Comparison of ENCODE assay signal across 1 cellular context in the genomic region with DNA sequence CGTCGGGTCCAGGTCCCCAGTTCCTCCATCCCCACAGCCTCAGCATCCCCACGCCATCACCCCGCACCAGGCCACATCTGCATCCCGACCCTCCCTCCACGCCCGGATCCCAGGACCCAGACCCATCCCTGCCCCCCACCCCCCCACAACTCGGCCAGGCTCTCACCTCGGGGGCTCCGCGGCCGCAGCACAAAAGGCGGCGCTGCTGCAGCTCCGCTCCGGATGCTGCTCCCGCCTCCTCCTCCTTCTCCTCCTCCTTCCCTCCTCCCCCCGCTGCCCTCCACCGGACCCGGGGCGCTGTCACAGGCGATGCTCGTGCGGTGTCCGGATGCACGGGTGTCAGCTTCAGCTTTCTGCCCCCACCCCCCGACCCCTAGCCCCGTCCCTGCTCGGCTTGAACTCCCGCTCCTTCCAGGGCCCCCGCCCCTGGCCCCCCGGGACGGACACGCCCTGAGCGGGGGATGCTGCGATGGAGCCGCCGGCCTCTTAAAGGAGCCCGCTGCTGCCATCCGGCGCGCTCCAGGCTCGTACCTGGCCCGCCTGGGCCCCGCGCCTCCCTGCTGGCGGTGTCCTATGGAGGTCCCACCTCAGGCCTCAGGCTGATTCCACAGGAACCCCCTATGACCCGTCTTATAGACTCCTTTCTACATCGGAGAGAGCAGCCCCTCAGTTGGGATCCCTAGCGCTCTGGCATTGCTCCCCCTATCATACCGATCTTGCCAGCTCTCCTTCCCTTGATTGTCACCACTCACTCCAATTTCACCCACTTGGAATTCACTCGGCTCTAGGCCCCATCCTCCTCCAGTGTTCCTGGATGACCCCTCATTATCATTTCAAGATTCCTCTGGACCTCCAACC.
TF ChIP-seq lines count a peak whose summit lies in the region.

A gene with protein sequence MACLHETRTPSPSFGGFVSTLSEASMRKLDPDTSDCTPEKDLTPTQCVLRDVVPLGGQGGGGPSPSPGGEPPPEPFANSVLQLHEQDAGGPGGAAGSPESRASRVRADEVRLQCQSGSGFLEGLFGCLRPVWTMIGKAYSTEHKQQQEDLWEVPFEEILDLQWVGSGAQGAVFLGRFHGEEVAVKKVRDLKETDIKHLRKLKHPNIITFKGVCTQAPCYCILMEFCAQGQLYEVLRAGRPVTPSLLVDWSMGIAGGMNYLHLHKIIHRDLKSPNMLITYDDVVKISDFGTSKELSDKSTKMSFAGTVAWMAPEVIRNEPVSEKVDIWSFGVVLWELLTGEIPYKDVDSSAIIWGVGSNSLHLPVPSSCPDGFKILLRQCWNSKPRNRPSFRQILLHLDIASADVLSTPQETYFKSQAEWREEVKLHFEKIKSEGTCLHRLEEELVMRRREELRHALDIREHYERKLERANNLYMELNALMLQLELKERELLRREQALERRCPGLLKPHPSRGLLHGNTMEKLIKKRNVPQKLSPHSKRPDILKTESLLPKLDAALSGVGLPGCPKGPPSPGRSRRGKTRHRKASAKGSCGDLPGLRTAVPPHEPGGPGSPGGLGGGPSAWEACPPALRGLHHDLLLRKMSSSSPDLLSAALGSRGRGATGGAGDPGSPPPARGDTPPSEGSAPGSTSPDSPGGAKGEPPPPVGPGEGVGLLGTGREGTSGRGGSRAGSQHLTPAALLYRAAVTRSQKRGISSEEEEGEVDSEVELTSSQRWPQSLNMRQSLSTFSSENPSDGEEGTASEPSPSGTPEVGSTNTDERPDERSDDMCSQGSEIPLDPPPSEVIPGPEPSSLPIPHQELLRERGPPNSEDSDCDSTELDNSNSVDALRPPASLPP (minus strand): TSS at position 198 of the 858 bp plus-strand sequence. CDS start 12,067 bp downstream, outside the sequence.

TF ChIP-seq in SK-N-SH, 30 proteins besides CTCF, POLR2A, EP300 and RAD21 (continued from another document):
- TF ChIP-seq, protein P1, sequence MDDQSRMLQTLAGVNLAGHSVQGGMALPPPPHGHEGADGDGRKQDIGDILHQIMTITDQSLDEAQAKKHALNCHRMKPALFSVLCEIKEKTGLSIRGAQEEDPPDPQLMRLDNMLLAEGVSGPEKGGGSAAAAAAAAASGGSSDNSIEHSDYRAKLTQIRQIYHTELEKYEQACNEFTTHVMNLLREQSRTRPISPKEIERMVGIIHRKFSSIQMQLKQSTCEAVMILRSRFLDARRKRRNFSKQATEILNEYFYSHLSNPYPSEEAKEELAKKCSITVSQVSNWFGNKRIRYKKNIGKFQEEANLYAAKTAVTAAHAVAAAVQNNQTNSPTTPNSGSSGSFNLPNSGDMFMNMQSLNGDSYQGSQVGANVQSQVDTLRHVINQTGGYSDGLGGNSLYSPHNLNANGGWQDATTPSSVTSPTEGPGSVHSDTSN (IDR thresholded peaks at IDR 0.05) = peak; percentile 59
- peak; percentile 67; the same call in 1 of the 2 replicates for TF ChIP-seq SIN3A (IDR thresholded peaks at IDR 0.05; ENCODE audit: borderline replicate concordance, low read depth, low read length)
- peak; percentile 25; the same call in 1 of the 2 replicates for TF ChIP-seq POLR2AphosphoS5 (IDR thresholded peaks at IDR 0.05; ENCODE audit: low read depth, low read length)
- TF ChIP-seq RXRA (IDR thresholded peaks at IDR 0.05; ENCODE audit: borderline replicate concordance, low read depth) = no peak
- peak; percentile 55; the same call in 1 of the 2 replicates for TF ChIP-seq MXI1 (IDR thresholded peaks at IDR 0.05; ENCODE audit: low read depth, low read length)
- 0 out of 2 replicates have a peak, but pooled peaks have one; percentile 5 for TF ChIP-seq SMC3 (IDR thresholded peaks at IDR 0.05; ENCODE audit: low read depth, low read length)
- no peak for TF ChIP-seq GATA2 (CRISPR knock-in tag; IDR thresholded peaks at IDR 0.05)
TF ChIP-seq in SK-N-SH: peak in this region for 6.
